7 cellular contexts compared by ENCODE assay signal in the genomic region with DNA sequence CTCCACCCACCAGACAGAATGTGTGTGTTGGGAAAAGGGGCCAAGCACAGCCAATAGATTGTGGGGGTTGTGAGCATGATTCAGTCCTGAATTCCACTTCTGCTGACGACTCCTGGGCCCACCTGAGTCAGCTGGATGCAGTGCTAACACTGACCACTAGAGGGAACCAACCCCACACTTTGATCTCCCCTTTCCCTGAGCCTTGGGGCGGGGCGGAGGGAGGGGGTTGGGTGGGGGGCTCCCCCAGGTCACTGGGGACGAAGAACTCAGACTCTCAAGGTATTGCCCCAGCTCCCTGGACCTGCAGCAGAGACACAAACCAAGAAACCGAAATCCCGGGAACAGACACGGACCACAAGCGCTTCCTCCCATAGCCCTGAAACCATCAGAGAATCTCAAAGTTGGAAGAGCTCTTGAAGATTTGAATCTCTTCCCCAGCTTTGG. TPM values are rescaled to one million over a fixed set of nuclear protein-coding genes. Genes with fewer than 3 reads are reported as not detected.
DNase-seq lines count a peak whose midpoint lies in the region; ATAC-seq, FAIRE-seq and TF ChIP-seq lines count a peak whose summit lies in the region.
"Had no signal": no experiment of that assay in that cellular context is flagged by ENCODE, and none has a peak within 500 bp of the region (broad histone marks: within the 10 kb centered on the region; RNA-seq: fewer than 3 reads in every experiment).

No MANE protein-coding gene starts in this region.

- H3K27me3 ChIP-seq in esophagus muscularis mucosa: peaks cover 0 to 14% (median 0%) of the 10 kb centered on the region in 4 donors

- H3K4me1 ChIP-seq in esophagus muscularis mucosa: peaks cover 0 to 5% (median 0%) of the 10 kb centered on the region in 4 donors

- WGBS in esophagus muscularis mucosa: 46% methylated on average over 6 of the region's 8 CpGs

- no peak for TF ChIP-seq POLR2A in esophagus muscularis mucosa (IDR thresholded peaks at IDR 0.05; ENCODE audit: low read depth)

- peak; percentile 59 to 90 (median 82) for TF ChIP-seq CTCF in esophagus muscularis mucosa (IDR thresholded peaks at IDR 0.05)

- TF ChIP-seq EP300 in esophagus muscularis mucosa (IDR thresholded peaks at IDR 0.05): no peak

- ATAC-seq in HG02759 (IDR thresholded peaks at IDR 0.05; ENCODE audit: unreplicated experiment) (no peak), HG02870 (IDR thresholded peaks at IDR 0.05; ENCODE audit: unreplicated experiment) (no peak)

- H3K9me3 ChIP-seq in esophagus muscularis mucosa: no peaks in the 10 kb centered on the region

- FAIRE-seq in HTR-8/SVneo (lab: Jason Lieb, UNC): no peak

- H3K36me3 ChIP-seq in esophagus muscularis mucosa: no peaks in the 10 kb centered on the region

- no peak overlapping the region for H3K27ac ChIP-seq in esophagus muscularis mucosa (replicated peaks in 1 of 4)

- DNase-seq in HTR-8/SVneo (ENCODE audit: insufficient read length, low spot score): peak; percentile 73
- peak; percentile 40 for DNase-seq in activated CD4-positive, CD25-positive, alpha-beta regulatory T cell treated with anti-CD3 and anti-CD28 coated beads, Interleukin-2, amount 50 U/mL, for 16 hours (ENCODE audit: low read depth, low spot score)
- no peak for DNase-seq in esophagus muscularis mucosa (ENCODE audit: extremely low spot score)
- peak; percentile 73 to 77 for DNase-seq in stimulated activated CD4-positive, alpha-beta T cell treated with anti-CD3 and anti-CD28 coated beads, Interleukin-2, amount 100 ng/mL, for 24 hours

- H3K4me3 ChIP-seq in esophagus muscularis mucosa: no peak overlapping the region

- intact Hi-C loops in esophagus muscularis mucosa (cut with DNase I): loop anchor here (10.0 kb wide), 2 partner anchors 223 to 373 kb away; partner anchors contain the start of gene ERN1

RNA-seq across cellular contexts. Expression of gene CSHL1, which starts 0.6 kb away (rescaled TPM):
- not detected for total RNA-seq in esophagus muscularis mucosa
- total RNA-seq: glomerular endothelial cell had no signal

RNA-seq across cellular contexts. Expression of gene GH1, which starts 7.0 kb away (rescaled TPM):
- total RNA-seq in esophagus muscularis mucosa: not detected
- total RNA-seq: glomerular endothelial cell had no signal

RNA-seq across cellular contexts. Expression of gene CSH1, which starts 15.3 kb away (rescaled TPM):
- not detected for total RNA-seq in esophagus muscularis mucosa
- total RNA-seq: glomerular endothelial cell had no signal

RNA-seq across cellular contexts. Expression of gene CD79B, which starts 20.5 kb away (rescaled TPM):
- 1 to 10 TPM; 2.1 to 6.1 (median 5.8) TPM for total RNA-seq in esophagus muscularis mucosa

RNA-seq across cellular contexts. Expression of gene GH2, which starts 29.9 kb away (rescaled TPM):
- total RNA-seq in esophagus muscularis mucosa: not detected
- total RNA-seq: glomerular endothelial cell had no signal
